Comparison of ENCODE assay signal across 8 cellular contexts in the genomic region with DNA sequence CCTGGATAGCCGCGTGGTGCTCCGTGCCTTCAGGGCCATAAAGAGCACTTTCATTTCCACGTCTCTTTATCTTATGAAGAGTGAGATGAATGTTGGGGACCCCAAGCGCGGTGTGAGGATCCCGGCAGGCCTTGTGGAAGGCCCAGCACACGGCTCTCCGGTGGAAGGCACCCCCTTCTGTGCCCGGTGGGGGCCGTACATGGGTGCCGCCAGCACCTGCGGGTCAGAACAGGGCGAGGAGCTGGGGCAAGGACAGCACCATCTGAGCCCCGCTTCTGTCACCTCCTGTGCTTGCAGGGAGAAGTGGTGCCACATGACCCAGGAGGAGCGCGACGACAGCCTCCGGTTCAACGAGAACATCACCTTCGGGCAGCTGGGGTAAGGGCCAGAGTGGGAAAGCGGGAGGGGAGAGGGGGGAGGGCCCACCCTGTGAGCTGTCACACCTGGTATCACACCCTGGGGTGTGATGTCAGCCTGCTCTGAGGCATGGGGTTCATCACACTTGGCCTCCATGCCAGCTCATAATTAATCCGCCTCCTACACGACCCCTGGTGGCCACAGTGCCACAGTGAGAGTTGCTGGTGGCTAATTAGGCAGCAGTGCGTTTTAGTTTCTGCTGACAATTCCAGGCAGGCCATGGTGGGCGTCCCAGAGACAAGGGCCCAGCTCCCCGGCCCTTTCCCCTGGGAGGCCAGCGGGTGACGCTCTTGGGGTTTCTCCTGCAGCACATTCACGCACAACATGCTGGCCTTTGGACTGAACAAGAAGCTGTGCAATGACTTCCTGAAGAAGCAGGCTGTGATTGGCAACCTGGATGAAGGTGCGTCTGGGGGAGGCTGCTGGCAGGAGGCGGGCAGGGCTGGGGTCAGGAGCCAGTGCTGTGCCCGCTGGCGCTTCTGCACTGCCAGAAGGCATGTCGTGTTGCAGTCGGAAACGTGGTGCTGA. TPM values are rescaled to one million over a fixed set of nuclear protein-coding genes. Genes with fewer than 3 reads are reported as not detected.
DNase-seq lines count a peak whose midpoint lies in the region; ATAC-seq and TF ChIP-seq lines count a peak whose summit lies in the region.

No MANE protein-coding gene starts in this region.

- peak in 55 of 56 donors; percentile 17 to 73 (median 57) for TF ChIP-seq CTCF in dorsolateral prefrontal cortex (IDR thresholded peaks at IDR 0.05 in 54 of 56, conservative IDR thresholded peaks at IDR 0.05 in 2 of 56; ENCODE audit: low read depth in 1 of 56, partially characterized antibody in 56 of 56)

- peak; percentile 76 to 83 for ATAC-seq in CD4-positive, CD25-positive, alpha-beta regulatory T cell (ENCODE audit: low read depth in 2 of 2)
- ATAC-seq in GM21423 (IDR thresholded peaks at IDR 0.05; ENCODE audit: unreplicated experiment) (peak; percentile 47), memory B cell (ENCODE audit: low read depth) (peak; percentile 81), HG02642 (IDR thresholded peaks at IDR 0.05; ENCODE audit: poor library complexity, unreplicated experiment) (no peak)

- no peaks in the 10 kb centered on the region for H3K9me3 ChIP-seq in CD4-positive, CD25-positive, alpha-beta regulatory T cell (ENCODE audit: control insufficient read depth in 2 of 2, low read length in 2 of 2)

- H3K4me1 ChIP-seq in CD4-positive, CD25-positive, alpha-beta regulatory T cell (ENCODE audit: control insufficient read depth, insufficient read depth, low read length, poor library complexity, severe bottlenecking) = peaks cover 5% of the 10 kb centered on the region

- H3K27me3 Mint-ChIP-seq in CD4-positive, CD25-positive, alpha-beta regulatory T cell = no peaks in the 10 kb centered on the region
- no peaks in the 10 kb centered on the region for H3K27me3 Mint-ChIP-seq in activated CD4-positive, alpha-beta T cell treated with anti-CD3 and anti-CD28 coated beads, Interleukin-2, amount 10 ng/mL, durations not matched to agents 7 days and 5 days
- peaks cover 14% of the 10 kb centered on the region for H3K27me3 Mint-ChIP-seq in memory B cell

- H3K9me3 Mint-ChIP-seq in CD4-positive, CD25-positive, alpha-beta regulatory T cell = no peaks in the 10 kb centered on the region
- no peaks in the 10 kb centered on the region for H3K9me3 Mint-ChIP-seq in activated CD4-positive, alpha-beta T cell treated with anti-CD3 and anti-CD28 coated beads, Interleukin-2, amount 10 ng/mL, durations not matched to agents 7 days and 5 days
- H3K9me3 Mint-ChIP-seq in memory B cell = no peaks in the 10 kb centered on the region

- no peak overlapping the region for H3K27ac ChIP-seq in CD4-positive, CD25-positive, alpha-beta regulatory T cell (ENCODE audit: insufficient read depth, low read length, poor library complexity, severe bottlenecking)
- peak overlapping the region in 3 of 59 donors; percentile 3 to 53 (median 18) for H3K27ac ChIP-seq in dorsolateral prefrontal cortex

- H3K4me3 Mint-ChIP-seq in CD4-positive, CD25-positive, alpha-beta regulatory T cell = no peak overlapping the region
- H3K4me3 Mint-ChIP-seq in activated CD4-positive, alpha-beta T cell treated with anti-CD3 and anti-CD28 coated beads, Interleukin-2, amount 10 ng/mL, durations not matched to agents 7 days and 5 days = no peak overlapping the region
- H3K4me3 Mint-ChIP-seq in memory B cell = no peak overlapping the region

- intact Hi-C loops in dorsolateral prefrontal cortex (cut with DNase I) = no loop called here

- H3K4me3 ChIP-seq in CD4-positive, CD25-positive, alpha-beta regulatory T cell (ENCODE audit: low read depth, low read length) = no peak overlapping the region
- no peak overlapping the region for H3K4me3 ChIP-seq in dorsolateral prefrontal cortex

- DNase-seq in CD4-positive, CD25-positive, alpha-beta regulatory T cell = peak; percentile 41 to 75 (median 70)
- DNase-seq in NCI-H345 treated with DMSO at 0.1 percent for 48 hours (lab: John Stamatoyannopoulos, UW; ENCODE audit: unreplicated experiment) (peak; percentile 0), dorsolateral prefrontal cortex (peak in 8 of 10 donors; percentile 35 to 82 (median 58)), memory B cell (ENCODE audit: low spot score in 2 of 2) (peak; percentile 61 to 74)
- peak; percentile 82 for DNase-seq in activated CD4-positive, alpha-beta T cell treated with anti-CD3 and anti-CD28 coated beads, Interleukin-2, amount 10 ng/mL, durations not matched to agents 7 days and 5 days
- peak; percentile 50 to 54 for DNase-seq in stimulated activated CD8-positive, alpha-beta memory T cell treated with anti-CD3 and anti-CD28 coated beads, Interleukin-2, amount 100 ng/mL, for 1 hour (ENCODE audit: low read depth in 2 of 2)

- POLR2A ChIA-PET in activated CD4-positive, alpha-beta T cell treated with anti-CD3 and anti-CD28 coated beads, Interleukin-2, amount 10 ng/mL, durations not matched to agents 7 days and 5 days (lab: Charles Lee) = no interaction called here

- CTCF ChIA-PET in activated CD4-positive, alpha-beta T cell treated with anti-CD3 and anti-CD28 coated beads, Interleukin-2, amount 10 ng/mL, durations not matched to agents 7 days and 5 days (lab: Charles Lee) = interaction anchor here (0.6 to 1.9 kb wide), 18 partner anchors 9 to 441 kb away, joined by 3 to 14 read pairs (median 3); a partner anchor contains a TSS

- no peaks in the 10 kb centered on the region for H3K27me3 ChIP-seq in CD4-positive, CD25-positive, alpha-beta regulatory T cell (ENCODE audit: control insufficient read depth, insufficient read depth, low read length)
- H3K27me3 ChIP-seq in dorsolateral prefrontal cortex = no peaks in the 10 kb centered on the region

- no peaks in the 10 kb centered on the region for H3K36me3 Mint-ChIP-seq in CD4-positive, CD25-positive, alpha-beta regulatory T cell
- no peaks in the 10 kb centered on the region for H3K36me3 Mint-ChIP-seq in activated CD4-positive, alpha-beta T cell treated with anti-CD3 and anti-CD28 coated beads, Interleukin-2, amount 10 ng/mL, durations not matched to agents 7 days and 5 days (ENCODE audit: low read depth)
- H3K36me3 Mint-ChIP-seq in memory B cell = peaks cover 1% of the 10 kb centered on the region

- no peak overlapping the region for H3K27ac Mint-ChIP-seq in CD4-positive, CD25-positive, alpha-beta regulatory T cell
- peak overlapping the region; percentile 62 for H3K27ac Mint-ChIP-seq in activated CD4-positive, alpha-beta T cell treated with anti-CD3 and anti-CD28 coated beads, Interleukin-2, amount 10 ng/mL, durations not matched to agents 7 days and 5 days
- no peak overlapping the region for H3K27ac Mint-ChIP-seq in memory B cell

- H3K36me3 ChIP-seq in CD4-positive, CD25-positive, alpha-beta regulatory T cell (ENCODE audit: control insufficient read depth, insufficient read depth, low read length) = no peaks in the 10 kb centered on the region

- peaks cover 0 to 16% (median 2%) of the 10 kb centered on the region in 4 donors for H3K4me1 Mint-ChIP-seq in CD4-positive, CD25-positive, alpha-beta regulatory T cell
- peaks cover 30% of the 10 kb centered on the region for H3K4me1 Mint-ChIP-seq in activated CD4-positive, alpha-beta T cell treated with anti-CD3 and anti-CD28 coated beads, Interleukin-2, amount 10 ng/mL, durations not matched to agents 7 days and 5 days
- H3K4me1 Mint-ChIP-seq in memory B cell = peaks cover 21% of the 10 kb centered on the region

RNA-seq across cellular contexts. Expression of a gene that starts 25.7 kb away (rescaled TPM):
- not detected for total RNA-seq in CD4-positive, CD25-positive, alpha-beta regulatory T cell
- not detected for polyA plus RNA-seq in CD4-positive, CD25-positive, alpha-beta regulatory T cell
- not detected for total RNA-seq in activated CD4-positive, alpha-beta T cell treated with anti-CD3 and anti-CD28 coated beads, Interleukin-2, amount 10 ng/mL, durations not matched to agents 7 days and 5 days
- total RNA-seq in dorsolateral prefrontal cortex = under 1 TPM in 6 of 120 experiments, not detected in 114; 0.39 to 0.83 (median 0.59) TPM

RNA-seq across cellular contexts. Expression of a gene that starts 59.0 kb away (rescaled TPM):
- 7.5 TPM for total RNA-seq in CD4-positive, CD25-positive, alpha-beta regulatory T cell
- polyA plus RNA-seq in CD4-positive, CD25-positive, alpha-beta regulatory T cell = 1 to 10 TPM; 1.5 to 3.9 (median 3.3) TPM
- 10 to 100 TPM; 13.6 to 14.8 TPM for total RNA-seq in activated CD4-positive, alpha-beta T cell treated with anti-CD3 and anti-CD28 coated beads, Interleukin-2, amount 10 ng/mL, durations not matched to agents 7 days and 5 days
- total RNA-seq in dorsolateral prefrontal cortex = 100 to 1,000 TPM in 119 of 120 experiments, 10 to 100 TPM in 1; 72.3 to 269 (median 208) TPM

Comparison
In these comparisons a context has a peak if more than half of its experiments do, and no peak if none do; other contexts are left out.
1. DNase-seq: peak in every context shown above with its lines; median percentile 82 in activated CD4-positive, alpha-beta T cell treated with anti-CD3 and anti-CD28 coated beads, Interleukin-2, amount 10 ng/mL, durations not matched to agents 7 days and 5 days; 70 in CD4-positive, CD25-positive, alpha-beta regulatory T cell; 68 in memory B cell; 58 in dorsolateral prefrontal cortex; 52 in stimulated activated CD8-positive, alpha-beta memory T cell treated with anti-CD3 and anti-CD28 coated beads, Interleukin-2, amount 100 ng/mL, for 1 hour; 0 in NCI-H345 treated with DMSO at 0.1 percent for 48 hours.